ENCODE assay signal across 16 cellular contexts in the genomic region with DNA sequence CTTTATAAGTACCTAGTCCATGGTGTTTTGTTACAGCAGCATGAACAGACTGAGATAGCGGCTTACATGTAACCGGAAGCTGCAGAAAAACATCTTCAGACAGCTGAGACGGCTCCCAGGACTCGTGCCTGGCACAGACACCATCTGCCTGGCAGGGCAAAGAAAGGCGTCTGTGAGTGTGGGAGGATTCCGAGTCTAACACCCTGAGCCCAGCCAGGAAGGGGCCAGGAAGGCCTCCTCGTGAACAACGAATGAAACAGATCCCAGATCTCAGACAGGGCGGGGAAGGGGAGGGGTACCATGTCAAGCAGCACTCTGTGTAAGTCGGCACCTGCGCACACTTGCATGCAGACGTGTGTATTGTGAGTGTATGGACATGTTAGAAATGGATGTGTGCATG. TPM values are rescaled to one million over a fixed set of nuclear protein-coding genes. Genes with fewer than 3 reads are reported as not detected.
DNase-seq lines count a peak whose midpoint lies in the region; TF ChIP-seq lines count a peak whose summit lies in the region.
"Had no signal": no experiment of that assay in that cellular context is flagged by ENCODE, and none has a peak within 500 bp of the region (broad histone marks: within the 10 kb centered on the region; RNA-seq: fewer than 3 reads in every experiment).

No MANE protein-coding gene starts in this region.

- H4K20me1 ChIP-seq in KMS-11 (ENCODE audit: insufficient read depth), result no peaks in the 10 kb centered on the region

- H3K4me3 Mint-ChIP-seq in brain, result peak overlapping the region in 1 of 5 experiments; percentile 51
- H3K4me3 Mint-ChIP-seq: HFFc6 had no signal

- H3K27ac ChIP-seq in KMS-11, result peak overlapping the region; percentile 63
- peak overlapping the region; percentile 77 for H3K27ac ChIP-seq in layer of hippocampus (ENCODE audit: low read depth, low read length)
- H3K27ac ChIP-seq in substantia nigra (ENCODE audit: low read depth, low read length, poor library complexity, severe bottlenecking), result peak overlapping the region; percentile 49
- H3K27ac ChIP-seq: C4-2B had no signal

- TF ChIP-seq CTCF in KMS-11 (conservative IDR thresholded peaks at IDR 0.05; ENCODE audit: low read depth, low read length), result no peak
- TF ChIP-seq CTCF in brain (conservative IDR thresholded peaks at IDR 0.05), result no peak

- H3K4me3 ChIP-seq in KMS-11 (IDR thresholded peaks at IDR 0.05; ENCODE audit: insufficient read depth, low read depth, low read length), result no peak overlapping the region

- peaks cover 40% of the 10 kb centered on the region for H3K4me1 Mint-ChIP-seq in brain

- H3K36me3 Mint-ChIP-seq in brain, result peaks cover 21% of the 10 kb centered on the region

- DNase-seq in substantia nigra (lab: John Stamatoyannopoulos, UW), result peak in 8 of 49 donors; percentile 9 to 35 (median 27)
- DNase-seq in KG1 (lab: John Stamatoyannopoulos, UW), result no peak
- DNase-seq in cerebellar nuclear complex (lab: John Stamatoyannopoulos, UW), result no peak
- no peak for DNase-seq in KBM-7
- DNase-seq: DMS53, HFFc6, Kasumi-1, MM.1S, NCI-H1092 treated with DMSO at 0.1 percent for 48 hours, NCI-H187, NCI-H446 treated with DMSO at 0.1 percent for 48 hours, NCI-H748 treated with DMSO at 0.1 percent for 48 hours had no signal

- no peaks in the 10 kb centered on the region for H3K27me3 ChIP-seq in KMS-11 (ENCODE audit: insufficient read depth, low read depth)
- no peaks in the 10 kb centered on the region for H3K27me3 ChIP-seq in layer of hippocampus (ENCODE audit: control insufficient read depth, insufficient read depth, low read length)

- H2AFZ ChIP-seq in KMS-11 (ENCODE audit: low read depth), result no peak overlapping the region

- H3K27me3 Mint-ChIP-seq in brain, result peaks cover 11% of the 10 kb centered on the region

- in situ Hi-C loops in KBM-7 (cut with MboI; ENCODE audit: low pct_unique_long_range_greater_than_20kb, low sequenced_read_pairs), result no loop called here

- no peaks in the 10 kb centered on the region for H3K36me3 ChIP-seq in KMS-11 (ENCODE audit: insufficient read depth)

- H3K9ac ChIP-seq in KMS-11, result no peak overlapping the region; the same call in 1 of the 2 replicates

- H3K27ac Mint-ChIP-seq in brain, result peak overlapping the region in 4 of 5 experiments; percentile 7 to 96 (median 64)
- H3K27ac Mint-ChIP-seq: HFFc6 had no signal

- no peaks in the 10 kb centered on the region for H3K79me2 ChIP-seq in KMS-11 (ENCODE audit: insufficient read depth, low read depth)

- H3K4me1 ChIP-seq in KMS-11 (ENCODE audit: low read depth, poor library complexity, severe bottlenecking), result peaks cover 52% of the 10 kb centered on the region

- peaks cover 0 to 2% (median 0%) of the 10 kb centered on the region in 5 experiments for H3K9me3 Mint-ChIP-seq in brain
- H3K9me3 Mint-ChIP-seq: HFFc6 had no signal

- peak overlapping the region; percentile 82 for H3K4me2 ChIP-seq in KMS-11

RNA-seq across cellular contexts. Expression of a gene that starts 4.4 kb away (rescaled TPM):
- 62.3 TPM for polyA plus RNA-seq in brain (ENCODE audit: insufficient read depth, low read depth, low replicate concordance)

RNA-seq across cellular contexts. Expression of a gene that starts 39.6 kb away (rescaled TPM):
- 0.88 TPM for polyA plus RNA-seq in brain (ENCODE audit: insufficient read depth, low read depth, low replicate concordance)

RNA-seq across cellular contexts. Expression of a gene that starts 49.0 kb away (rescaled TPM):
- polyA plus RNA-seq in brain (ENCODE audit: insufficient read depth, low read depth, low replicate concordance), result 8.7 TPM

RNA-seq across cellular contexts. Expression of a gene that starts 55.7 kb away (rescaled TPM):
- polyA plus RNA-seq in brain (ENCODE audit: insufficient read depth, low read depth, low replicate concordance), result 1.2 TPM
